8 cellular contexts compared by ENCODE assay signal in genomic region chr20:18632196-18632789, GRCh38. TPM values are rescaled to one million over a fixed set of nuclear protein-coding genes. Genes with fewer than 3 reads are reported as not detected.
DNase-seq lines count a peak whose midpoint lies in the region; ATAC-seq and TF ChIP-seq lines count a peak whose summit lies in the region.

No MANE protein-coding gene starts in this region.

- H3K4me1 Mint-ChIP-seq in osteocyte (ENCODE audit: unreplicated experiment): peaks cover 4% of the 10 kb centered on the region

- no peaks in the 10 kb centered on the region for H3K27me3 ChIP-seq in GM06990 (replicated peaks; ENCODE audit: control insufficient read depth, insufficient read depth, low read length)
- no peaks in the 10 kb centered on the region for H3K27me3 ChIP-seq in HCT116 (ENCODE audit: insufficient read depth, low read length)
- H3K27me3 ChIP-seq in MM.1S (replicated peaks; ENCODE audit: insufficient read depth, low read length): no peaks in the 10 kb centered on the region
- no peaks in the 10 kb centered on the region for H3K27me3 ChIP-seq in RWPE2 (ENCODE audit: insufficient read depth, poor library complexity, severe bottlenecking)

- no peak for TF ChIP-seq POLR2A in HCT116 (IDR thresholded peaks at IDR 0.05; ENCODE audit: borderline replicate concordance, extremely low read depth, insufficient read depth, insufficient read length)

- H3K9me2 ChIP-seq in HCT116 (ENCODE audit: insufficient read depth): no peaks in the 10 kb centered on the region
- H3K9me2 ChIP-seq in MM.1S (replicated peaks; ENCODE audit: insufficient read depth, low read length): no peaks in the 10 kb centered on the region

- H3K79me2 ChIP-seq in HCT116 (ENCODE audit: insufficient read depth, low read length) (no peaks in the 10 kb centered on the region), MM.1S (ENCODE audit: low read length) (no peaks in the 10 kb centered on the region)

- BruUV-seq in HCT116 (replicated peaks; lab: Mats Ljungman, UMichigan): no TSS peak

- H3K9ac ChIP-seq in HCT116 (ENCODE audit: low read length): no peak overlapping the region
- H3K9ac ChIP-seq in MM.1S (ENCODE audit: low read length): no peak overlapping the region

- no peaks in the 10 kb centered on the region for H3F3A ChIP-seq in MM.1S (ENCODE audit: insufficient read depth, low read length)

- intact Hi-C loops in HCT116 (cut with micrococcal nuclease): loop anchor here (2.0 kb wide), 2 partner anchors 953 to 1031 kb away; no protein-coding TSS in a partner anchor

- no peak overlapping the region for H3K4me3 ChIP-seq in GM06990 (replicated peaks; ENCODE audit: low read depth, low read length)
- H3K4me3 ChIP-seq in HCT116 (replicated peaks in 1 of 2; ENCODE audit: low read depth in 1 of 2, low read length in 2 of 2): no peak overlapping the region
- no peak overlapping the region for H3K4me3 ChIP-seq in MM.1S (ENCODE audit: low read length)
- no peak overlapping the region for H3K4me3 ChIP-seq in RWPE2 (ENCODE audit: severe bottlenecking)

- RAD21 ChIA-PET in HCT116 (lab: Charles Lee; ENCODE audit: low non-redundant PET in 1 of 2, low total read pairs in 2 of 2, uncharacterized antibody in 2 of 2, unreplicated experiment in 2 of 2): no interaction called here

- POLR2A ChIA-PET in HCT116 (lab: Charles Lee): no interaction called here

- H4K20me1 ChIP-seq in HCT116 (ENCODE audit: insufficient read depth) (no peaks in the 10 kb centered on the region), MM.1S (ENCODE audit: insufficient read depth, low read length) (no peaks in the 10 kb centered on the region)

- TF ChIP-seq RAD21 in HCT116 (IDR thresholded peaks at IDR 0.05; ENCODE audit: low read depth): peak; percentile 75

- H3K36me3 ChIP-seq in GM06990 (ENCODE audit: control insufficient read depth, insufficient read depth, low read length) (peaks cover 2% of the 10 kb centered on the region), HCT116 (ENCODE audit: control insufficient read depth in 1 of 2, insufficient read depth in 2 of 2, low read length in 2 of 2) (no peaks in the 10 kb centered on the region), MM.1S (replicated peaks; ENCODE audit: insufficient read depth, low read length) (no peaks in the 10 kb centered on the region), RWPE2 (ENCODE audit: low read depth) (no peaks in the 10 kb centered on the region)

- no peaks in the 10 kb centered on the region for H3K27me3 Mint-ChIP-seq in osteocyte (ENCODE audit: unreplicated experiment)

- H2AFZ ChIP-seq in HCT116 (ENCODE audit: low read depth, low read length, poor library complexity, severe bottlenecking) (no peak overlapping the region), MM.1S (ENCODE audit: low read length) (no peak overlapping the region)

- ATAC-seq in HCT116 (peak; percentile 98), RWPE2 (ENCODE audit: low read depth) (peak; percentile 94)

- H3K4me3 Mint-ChIP-seq in osteocyte (ENCODE audit: unreplicated experiment): no peak overlapping the region

- CTCF ChIA-PET in HCT116 (lab: Charles Lee): interaction anchor here (0.5 to 1.2 kb wide), 8 partner anchors 11 to 1029 kb away, joined by 3 to 6 read pairs (median 3); no protein-coding TSS in a partner anchor

- no peak overlapping the region for H3K27ac Mint-ChIP-seq in osteocyte (ENCODE audit: unreplicated experiment)

- DNase-seq in GM06990 (ENCODE audit: extremely low read depth, insufficient read length) (peak; percentile 24), HCT116 (ENCODE audit: low read depth, low spot score) (peak; percentile 34), MM.1S (peak; percentile 45), RWPE2 (ENCODE audit: low spot score) (no peak), germinal center (ENCODE audit: low spot score) (peak; percentile 66), osteocyte (ENCODE audit: extremely low spot score, unreplicated experiment) (peak; percentile 88), cerebellar nuclear complex (lab: John Stamatoyannopoulos, UW) (no peak)
- peak; percentile 17 for DNase-seq in activated gamma-delta T cell treated with anti-CD3 and anti-CD28 coated beads, Interleukin-2, amount 50 U/mL, for 16 hours (ENCODE audit: low read depth)

- H3K27ac ChIP-seq in HCT116 (ENCODE audit: low read depth, low read length): no peak overlapping the region
- no peak overlapping the region for H3K27ac ChIP-seq in MM.1S (ENCODE audit: low read length)
- H3K27ac ChIP-seq in RWPE2 (ENCODE audit: poor library complexity, severe bottlenecking): no peak overlapping the region

- TF ChIP-seq CTCF in GM06990 (IDR thresholded peaks at IDR 0.05; ENCODE audit: insufficient read depth, low read length, poor library complexity, severe bottlenecking) (peak; percentile 98), HCT116 (IDR thresholded peaks at IDR 0.05 in 2 of 3, conservative IDR thresholded peaks at IDR 0.05 in 1 of 3; ENCODE audit: borderline replicate concordance in 1 of 3, insufficient read depth in 1 of 3, low read depth in 2 of 3, low read length in 2 of 3) (peak; percentile 39 to 95 (median 93); a peak in 5 of 6 replicates), MM.1S (IDR thresholded peaks at IDR 0.05; ENCODE audit: low read length) (peak; percentile 95), RWPE2 (IDR thresholded peaks at IDR 0.05; ENCODE audit: poor library complexity, severe bottlenecking) (peak; percentile 98), osteocyte (IDR thresholded peaks at IDR 0.05) (peak; percentile 100)

- H3K9me3 ChIP-seq in HCT116 (ENCODE audit: control insufficient read depth in 1 of 2, insufficient read depth in 1 of 2, low read depth in 1 of 2, low read length in 2 of 2) (no peaks in the 10 kb centered on the region), MM.1S (replicated peaks; ENCODE audit: insufficient read depth, low read length) (no peaks in the 10 kb centered on the region), RWPE2 (ENCODE audit: severe bottlenecking) (no peaks in the 10 kb centered on the region)

- H3K9me3 Mint-ChIP-seq in osteocyte (ENCODE audit: unreplicated experiment): no peaks in the 10 kb centered on the region

- peaks cover 4% of the 10 kb centered on the region for H3K36me3 Mint-ChIP-seq in osteocyte (ENCODE audit: unreplicated experiment)

- H3K4me1 ChIP-seq in HCT116 (ENCODE audit: control insufficient read depth in 1 of 2, insufficient read depth in 2 of 2, low read length in 2 of 2) (no peaks in the 10 kb centered on the region), MM.1S (ENCODE audit: low read length) (0 out of 2 replicates have a peak, but pooled peaks cover 8% of the 10 kb centered on the region), RWPE2 (ENCODE audit: insufficient read depth, poor library complexity, severe bottlenecking) (no peaks in the 10 kb centered on the region)

- H3K4me2 ChIP-seq in HCT116 (ENCODE audit: low read length): no peak overlapping the region
- no peak overlapping the region for H3K4me2 ChIP-seq in MM.1S (ENCODE audit: low read depth, low read length)

TF ChIP-seq in HCT116, 20 proteins besides CTCF, POLR2A, EP300 and RAD21:
- no peak for TF ChIP-seq SRF (IDR thresholded peaks at IDR 0.05; ENCODE audit: low read depth)
- no peak for TF ChIP-seq TCF7L2 (IDR thresholded peaks at IDR 0.05; ENCODE audit: borderline replicate concordance, extremely low read depth, insufficient read depth, insufficient read length)
- no peak for TF ChIP-seq MAX (IDR thresholded peaks at IDR 0.05)
- TF ChIP-seq ATF3 (IDR thresholded peaks at IDR 0.05): no peak
- no peak for TF ChIP-seq CBX3 (IDR thresholded peaks at IDR 0.05; ENCODE audit: low read depth)
- no peak for TF ChIP-seq SP1 (IDR thresholded peaks at IDR 0.05; ENCODE audit: low read depth)
- TF ChIP-seq EZH2 (IDR thresholded peaks at IDR 0.05): no peak
- no peak for TF ChIP-seq CEBPB (IDR thresholded peaks at IDR 0.05; ENCODE audit: low read depth)
- TF ChIP-seq ZFX (IDR thresholded peaks at IDR 0.05): no peak
- TF ChIP-seq ELF1 (IDR thresholded peaks at IDR 0.05; ENCODE audit: borderline replicate concordance, low read depth): no peak
- TF ChIP-seq SIN3A (IDR thresholded peaks at IDR 0.05; ENCODE audit: low read depth): no peak
- TF ChIP-seq POLR2AphosphoS5 (IDR thresholded peaks at IDR 0.05; ENCODE audit: low read depth, low read length): no peak
- TF ChIP-seq EGR1 (IDR thresholded peaks at IDR 0.05; ENCODE audit: low read depth): no peak
- no peak for TF ChIP-seq YY1 (IDR thresholded peaks at IDR 0.05; ENCODE audit: extremely low read depth, insufficient replicate concordance, low read depth, low read length)

RNA-seq across cellular contexts. Expression of gene DTD1, which starts 44.4 kb away (rescaled TPM):
- total RNA-seq in HCT116 (2021; ENCODE audit: unreplicated experiment) (54.5 TPM), osteocyte (21.5 and 26.2 TPM in 2 replicates)
- 73.0 and 76.9 TPM in 2 replicates for polyA plus RNA-seq in HCT116 (2012)

Comparison
In these comparisons a context has a peak if more than half of its experiments do, and no peak if none do; other contexts are left out.
1. DNase-seq: peak in GM06990 (single experiment), HCT116 (single experiment), MM.1S (single experiment), activated gamma-delta T cell treated with anti-CD3 and anti-CD28 coated beads, Interleukin-2, amount 50 U/mL, for 16 hours (single experiment), germinal center (single experiment) and osteocyte (single experiment); none in RWPE2 (single experiment) and cerebellar nuclear complex (0 of 2).
2. Peak in every context shown above with its lines, with median percentiles within 50 percentile points of each other: CTCF ChIP-seq.